Comparison of ENCODE assay signal across 17 cellular contexts in the genomic region with DNA sequence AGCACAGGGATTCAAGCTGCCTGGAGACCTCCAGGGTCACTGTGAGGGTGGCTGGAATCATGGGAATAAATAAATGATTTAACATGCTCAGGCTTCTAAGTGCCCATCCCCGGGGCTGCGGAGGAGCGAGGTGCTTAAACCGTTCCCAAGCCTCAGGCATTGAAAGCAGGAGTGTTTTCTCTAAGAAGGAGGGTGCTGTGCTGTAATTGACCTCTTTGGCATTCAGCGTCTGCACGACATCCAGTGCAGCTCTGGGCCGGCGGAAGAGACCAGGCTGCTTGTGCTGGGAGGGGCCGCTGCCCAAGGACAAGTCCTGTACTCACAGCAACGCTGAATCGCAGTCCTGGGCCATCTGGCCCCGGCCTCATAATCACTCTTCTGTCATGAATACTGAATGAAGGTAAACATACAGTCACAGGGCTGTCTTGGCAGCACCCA. TPM values are rescaled to one million over a fixed set of nuclear protein-coding genes. Genes with fewer than 3 reads are reported as not detected.
DNase-seq lines count a peak whose midpoint lies in the region; ATAC-seq lines count a peak whose summit lies in the region.
"Had no signal": no experiment of that assay in that cellular context is flagged by ENCODE, and none has a peak within 500 bp of the region (broad histone marks: within the 10 kb centered on the region; RNA-seq: fewer than 3 reads in every experiment).

No MANE protein-coding gene starts in this region.

- H3K27me3 Mint-ChIP-seq in activated naive CD4-positive, alpha-beta T cell treated with anti-CD3 and anti-CD28 coated beads for 36 hours (ENCODE audit: low read depth) = no peaks in the 10 kb centered on the region
- H3K27me3 Mint-ChIP-seq: activated naive CD4-positive, alpha-beta T cell treated with anti-CD3 and anti-CD28 coated beads, Interleukin-2, amount 50 U/mL, for 24 hours had no signal

- no peak overlapping the region for H3K4me3 ChIP-seq in neuronal stem cell (ENCODE audit: low read length in 2 of 2)

- H3K9me3 ChIP-seq in neuronal stem cell (replicated peaks in 1 of 2; ENCODE audit: control insufficient read depth in 2 of 2, insufficient read depth in 1 of 2, low read depth in 1 of 2, low read length in 2 of 2) = peaks cover 0 to 5% of the 10 kb centered on the region in 2 donors

- in situ Hi-C loops in Caki2 (cut with HindIII; ENCODE audit: low pct_unique_long_range_greater_than_20kb, low sequenced_read_pairs) = no loop called here

- H2BK120ac ChIP-seq in neuronal stem cell (ENCODE audit: low read depth, low read length) = no peak overlapping the region

- ATAC-seq in Right ventricle myocardium superior (ENCODE audit: poor library complexity) (peak; percentile 60), GM18873 (IDR thresholded peaks at IDR 0.05; ENCODE audit: low FRiP score, unreplicated experiment) (no peak)
- ATAC-seq in stimulated activated effector memory CD8-positive, alpha-beta T cell treated with anti-CD3 and anti-CD28 coated beads, Interleukin-12 subunit alpha, Interleukin-12 subunit beta, amount 100 ng/mL, for 72 hours = no peak

- peak overlapping the region; percentile 48 for H3K18ac ChIP-seq in neuronal stem cell (ENCODE audit: low read length)

- no peak overlapping the region for H3K23ac ChIP-seq in neuronal stem cell (ENCODE audit: low read depth, low read length, poor library complexity)

- CTCF ChIA-PET in activated naive CD4-positive, alpha-beta T cell treated with anti-CD3 and anti-CD28 coated beads for 36 hours (lab: Charles Lee) = no interaction called here

- no peak overlapping the region for H2BK12ac ChIP-seq in neuronal stem cell (ENCODE audit: low read length)

- no peak overlapping the region for H2AK5ac ChIP-seq in neuronal stem cell (ENCODE audit: low read depth, low read length)

- H3K27me3 ChIP-seq in neuronal stem cell (ENCODE audit: control insufficient read depth in 3 of 3, insufficient read depth in 3 of 3, low read depth in 1 of 3, low read length in 3 of 3) = no peaks in the 10 kb centered on the region

- H3K27ac Mint-ChIP-seq in stimulated activated effector memory CD8-positive, alpha-beta T cell treated with anti-CD3 and anti-CD28 coated beads, Interleukin-12 subunit alpha, Interleukin-12 subunit beta, amount 100 ng/mL, for 72 hours = no peak overlapping the region
- no peak overlapping the region for H3K27ac Mint-ChIP-seq in activated naive CD4-positive, alpha-beta T cell treated with anti-CD3 and anti-CD28 coated beads for 36 hours
- H3K27ac Mint-ChIP-seq: activated naive CD4-positive, alpha-beta T cell treated with anti-CD3 and anti-CD28 coated beads, Interleukin-2, amount 50 U/mL, for 24 hours had no signal

- H3K4me3 Mint-ChIP-seq in stimulated activated effector memory CD8-positive, alpha-beta T cell treated with anti-CD3 and anti-CD28 coated beads, Interleukin-12 subunit alpha, Interleukin-12 subunit beta, amount 100 ng/mL, for 72 hours = no peak overlapping the region
- H3K4me3 Mint-ChIP-seq in activated naive CD4-positive, alpha-beta T cell treated with anti-CD3 and anti-CD28 coated beads for 36 hours = no peak overlapping the region
- H3K4me3 Mint-ChIP-seq: activated naive CD4-positive, alpha-beta T cell treated with anti-CD3 and anti-CD28 coated beads, Interleukin-2, amount 50 U/mL, for 24 hours; central memory CD8-positive, alpha-beta T cell had no signal

- H3K9me3 Mint-ChIP-seq in stimulated activated effector memory CD8-positive, alpha-beta T cell treated with anti-CD3 and anti-CD28 coated beads, Interleukin-12 subunit alpha, Interleukin-12 subunit beta, amount 100 ng/mL, for 72 hours = no peaks in the 10 kb centered on the region
- H3K9me3 Mint-ChIP-seq in activated naive CD4-positive, alpha-beta T cell treated with anti-CD3 and anti-CD28 coated beads for 36 hours = no peaks in the 10 kb centered on the region
- H3K9me3 Mint-ChIP-seq: activated naive CD4-positive, alpha-beta T cell treated with anti-CD3 and anti-CD28 coated beads, Interleukin-2, amount 50 U/mL, for 24 hours; central memory CD8-positive, alpha-beta T cell had no signal

- H3K4ac ChIP-seq in neuronal stem cell (ENCODE audit: low read length) = no peak overlapping the region

- H4K8ac ChIP-seq in neuronal stem cell (ENCODE audit: low read depth, low read length) = no peak overlapping the region

- H2BK5ac ChIP-seq in neuronal stem cell (ENCODE audit: low read length) = no peak overlapping the region

- no peaks in the 10 kb centered on the region for H3K4me1 ChIP-seq in neuronal stem cell (ENCODE audit: control insufficient read depth in 2 of 2, insufficient read depth in 1 of 2, low read depth in 1 of 2, low read length in 2 of 2)

- H3K27ac ChIP-seq in neuronal stem cell (replicated peaks; ENCODE audit: low read length) = no peak overlapping the region

- peak; percentile 10 for DNase-seq in Caki2 (ENCODE audit: low read depth)
- DNase-seq in NCI-H526 (lab: John Stamatoyannopoulos, UW) = peak; percentile 50 to 79
- peak; percentile 42 for DNase-seq in Right ventricle myocardium superior
- DNase-seq in neuronal stem cell (ENCODE audit: low spot score) = no peak
- DNase-seq in NCI-H2107 treated with DMSO at 0.1 percent for 48 hours (lab: John Stamatoyannopoulos, UW; ENCODE audit: unreplicated experiment) = no peak
- DNase-seq in stimulated activated effector memory CD8-positive, alpha-beta T cell treated with anti-CD3 and anti-CD28 coated beads, Interleukin-12 subunit alpha, Interleukin-12 subunit beta, amount 100 ng/mL, for 72 hours (ENCODE audit: low spot score in 2 of 2) = no peak
- no peak for DNase-seq in activated naive CD4-positive, alpha-beta T cell treated with anti-CD3 and anti-CD28 coated beads for 36 hours
- DNase-seq: HCEC 1CT; NCI-H446 treated with DMSO at 0.1 percent for 48 hours; stimulated activated CD4-positive, alpha-beta T cell treated with anti-CD3 and anti-CD28 coated beads, Interleukin-4, amount 100 ng/mL, for 4 hours; stimulated activated naive CD4-positive, alpha-beta T cell had no signal

- WGBS in neuronal stem cell (ENCODE audit: extremely low coverage in 2 of 2, insufficient read length in 2 of 2, insufficient replicate concordance in 1 of 2), 2 donors = no CpG with 5 or more reads among the region's 12 CpGs

- H2BK15ac ChIP-seq in neuronal stem cell (ENCODE audit: low read length) = no peak overlapping the region

- H3K14ac ChIP-seq in neuronal stem cell (ENCODE audit: low read length) = peak overlapping the region; percentile 38

- no peaks in the 10 kb centered on the region for H3K4me1 Mint-ChIP-seq in stimulated activated effector memory CD8-positive, alpha-beta T cell treated with anti-CD3 and anti-CD28 coated beads, Interleukin-12 subunit alpha, Interleukin-12 subunit beta, amount 100 ng/mL, for 72 hours
- H3K4me1 Mint-ChIP-seq in activated naive CD4-positive, alpha-beta T cell treated with anti-CD3 and anti-CD28 coated beads for 36 hours (ENCODE audit: low read depth) = no peaks in the 10 kb centered on the region
- H3K4me1 Mint-ChIP-seq: activated naive CD4-positive, alpha-beta T cell treated with anti-CD3 and anti-CD28 coated beads, Interleukin-2, amount 50 U/mL, for 24 hours; central memory CD8-positive, alpha-beta T cell had no signal

- peak overlapping the region; percentile 64 for H2AFZ ChIP-seq in neuronal stem cell (ENCODE audit: low read length)

- intact Hi-C loops in Right ventricle myocardium superior (cut with DNase I) = no loop called here
- intact Hi-C loops in activated naive CD4-positive, alpha-beta T cell treated with anti-CD3 and anti-CD28 coated beads for 36 hours (cut with micrococcal nuclease) = no loop called here

- no peak overlapping the region for H4K91ac ChIP-seq in neuronal stem cell (ENCODE audit: low read depth, low read length, poor library complexity)

- H3K36me3 Mint-ChIP-seq in stimulated activated effector memory CD8-positive, alpha-beta T cell treated with anti-CD3 and anti-CD28 coated beads, Interleukin-12 subunit alpha, Interleukin-12 subunit beta, amount 100 ng/mL, for 72 hours = no peaks in the 10 kb centered on the region
- no peaks in the 10 kb centered on the region for H3K36me3 Mint-ChIP-seq in activated naive CD4-positive, alpha-beta T cell treated with anti-CD3 and anti-CD28 coated beads for 36 hours (ENCODE audit: low read depth)
- H3K36me3 Mint-ChIP-seq: activated naive CD4-positive, alpha-beta T cell treated with anti-CD3 and anti-CD28 coated beads, Interleukin-2, amount 50 U/mL, for 24 hours had no signal

- H3K9ac ChIP-seq in neuronal stem cell (ENCODE audit: low read depth, low read length, poor library complexity) = no peak overlapping the region

- H3K36me3 ChIP-seq in neuronal stem cell (replicated peaks in 1 of 2; ENCODE audit: control insufficient read depth in 2 of 2, insufficient read depth in 2 of 2, low read length in 2 of 2) = no peaks in the 10 kb centered on the region

- no peak overlapping the region for H3K4me2 ChIP-seq in neuronal stem cell (ENCODE audit: insufficient read depth, low read length, poor library complexity, severe bottlenecking)

- H3K79me1 ChIP-seq in neuronal stem cell (ENCODE audit: low read depth, low read length) = no peaks in the 10 kb centered on the region

RNA-seq across cellular contexts. Expression of a gene that starts 24.9 kb away (rescaled TPM):
- not detected in 2 replicates for total RNA-seq in Caki2 (2014; rRNA removed; shearing (Covaris generic); ENCODE audit: low replicate concordance)
- total RNA-seq in Right ventricle myocardium superior = not detected
- not detected for polyA plus RNA-seq in neuronal stem cell (2013, experiment 1 of 2)
- not detected for polyA plus RNA-seq in neuronal stem cell (2013, experiment 2 of 2)
- total RNA-seq in activated naive CD4-positive, alpha-beta T cell treated with anti-CD3 and anti-CD28 coated beads for 36 hours = under 1 TPM; 0.17 to 0.30 TPM
- polyA plus RNA-seq: BJ, esophagus had no signal

RNA-seq across cellular contexts. Expression of a gene that starts 37.5 kb away (rescaled TPM):
- total RNA-seq in Caki2 (2014; rRNA removed; shearing (Covaris generic); ENCODE audit: low replicate concordance) = not detected in 2 replicates
- total RNA-seq in Right ventricle myocardium superior = not detected
- not detected for polyA plus RNA-seq in neuronal stem cell (2013, experiment 1 of 2)
- not detected for polyA plus RNA-seq in neuronal stem cell (2013, experiment 2 of 2)
- 1 to 10 TPM; 4.9 to 5.3 TPM for total RNA-seq in activated naive CD4-positive, alpha-beta T cell treated with anti-CD3 and anti-CD28 coated beads for 36 hours
- polyA plus RNA-seq: BJ, esophagus had no signal

RNA-seq across cellular contexts. Expression of a gene that starts 48.1 kb away (rescaled TPM):
- 1.7 and 6.1 TPM in 2 replicates for total RNA-seq in Caki2 (2014; rRNA removed; shearing (Covaris generic); ENCODE audit: low replicate concordance)
- not detected for total RNA-seq in Right ventricle myocardium superior
- not detected for polyA plus RNA-seq in neuronal stem cell (2013, experiment 1 of 2)
- not detected for polyA plus RNA-seq in neuronal stem cell (2013, experiment 2 of 2)
- under 1 TPM in 1 of 2 experiments, not detected in 1; 0.10 TPM for total RNA-seq in activated naive CD4-positive, alpha-beta T cell treated with anti-CD3 and anti-CD28 coated beads for 36 hours
- total RNA-seq: mesenteric fat pad had no signal
- polyA plus RNA-seq: BJ, esophagus had no signal

RNA-seq across cellular contexts. Expression of a gene that starts 52.3 kb away (rescaled TPM):
- total RNA-seq in Caki2 (2014; rRNA removed; shearing (Covaris generic); ENCODE audit: low replicate concordance) = not detected in 2 replicates
- 0.11 TPM for total RNA-seq in Right ventricle myocardium superior
- not detected for polyA plus RNA-seq in neuronal stem cell (2013, experiment 1 of 2)
- not detected for polyA plus RNA-seq in neuronal stem cell (2013, experiment 2 of 2)
- not detected for total RNA-seq in activated naive CD4-positive, alpha-beta T cell treated with anti-CD3 and anti-CD28 coated beads for 36 hours
- polyA plus RNA-seq: BJ had no signal

Comparison
In these comparisons a context has a peak if more than half of its experiments do, and no peak if none do; other contexts are left out.
1. DNase-seq: peak in Caki2 (single experiment), NCI-H526 (2 of 2) and Right ventricle myocardium superior (single experiment); none in neuronal stem cell (single experiment), NCI-H2107 treated with DMSO at 0.1 percent for 48 hours (single experiment), stimulated activated effector memory CD8-positive, alpha-beta T cell treated with anti-CD3 and anti-CD28 coated beads, Interleukin-12 subunit alpha, Interleukin-12 subunit beta, amount 100 ng/mL, for 72 hours (0 of 2) and activated naive CD4-positive, alpha-beta T cell treated with anti-CD3 and anti-CD28 coated beads for 36 hours (single experiment).